In genomic region chr2:121095257-121096080, GRCh38 we compare ENCODE assay signal across 1 cellular context.
TF ChIP-seq lines count a peak whose summit lies in the region.

No MANE protein-coding gene starts in this region.

TF ChIP-seq in HepG2, 621 proteins besides CTCF, POLR2A, EP300 and RAD21 (continued from another document):
- TF ChIP-seq PAWR (CRISPR knock-in tag; IDR thresholded peaks at IDR 0.05; ENCODE audit: borderline replicate concordance), result no peak
